ENCODE assay signal across 8 cellular contexts in genomic region chr5:124596595-124597388, GRCh38.
DNase-seq lines count a peak whose midpoint lies in the region; ATAC-seq and TF ChIP-seq lines count a peak whose summit lies in the region.

No MANE protein-coding gene starts in this region.

- H3K9me3 ChIP-seq in mammary epithelial cell (replicated peaks; ENCODE audit: insufficient read depth, low read length): no peaks in the 10 kb centered on the region

- in situ Hi-C loops in mammary epithelial cell (cut with MboI; ENCODE audit: low sequenced_read_pairs in 2 of 2): loop anchor here in 1 of 2 donors (10.0 kb wide), 1 partner anchor 148 kb away; the partner anchor contains the start of gene ZNF608

- TF ChIP-seq CTCF in AG09319 (IDR thresholded peaks at IDR 0.05; ENCODE audit: low read depth, low read length): no peak
- TF ChIP-seq CTCF in mammary epithelial cell (conservative IDR thresholded peaks at IDR 0.05 in 1 of 2, IDR thresholded peaks at IDR 0.05 in 1 of 2; ENCODE audit: extremely low read depth in 1 of 2, insufficient read depth in 1 of 2, low read depth in 1 of 2, low read length in 2 of 2): no peak

- H3K27me3 ChIP-seq in mammary epithelial cell (ENCODE audit: insufficient read depth, low read length): no peaks in the 10 kb centered on the region

- no TSS peak for BruUV-seq in mammary epithelial cell (replicated peaks; lab: Mats Ljungman, UMichigan)

- H3K4me3 ChIP-seq in mammary epithelial cell (replicated peaks in 1 of 3; ENCODE audit: insufficient read depth in 1 of 3, low read depth in 2 of 3, low read length in 3 of 3): no peak overlapping the region

- H3K4me2 ChIP-seq in mammary epithelial cell (ENCODE audit: insufficient read depth, low read depth, low read length): peak overlapping the region; percentile 25

- peak overlapping the region; percentile 16 for H2AFZ ChIP-seq in mammary epithelial cell (ENCODE audit: low read depth, low read length)

- H4K20me1 ChIP-seq in mammary epithelial cell (ENCODE audit: insufficient read depth, low read length): no peaks in the 10 kb centered on the region

- no peaks in the 10 kb centered on the region for H3K79me2 ChIP-seq in mammary epithelial cell (ENCODE audit: insufficient read depth, low read length)

- peaks cover 23% of the 10 kb centered on the region for H3K4me1 ChIP-seq in mammary epithelial cell (ENCODE audit: insufficient read depth, low read length)

- no peak overlapping the region for H3K9ac ChIP-seq in mammary epithelial cell (ENCODE audit: insufficient read depth, low read length)

- no peak overlapping the region for H3K27ac ChIP-seq in mammary epithelial cell (ENCODE audit: insufficient read depth, low read depth, low read length)

- dilution Hi-C loops in mammary epithelial cell (cut with HindIII; ENCODE audit: low sequenced_read_pairs): no loop called here

- intact Hi-C loops in mammary epithelial cell (cut with micrococcal nuclease): loop anchor here (10.0 kb wide), 1 partner anchor 148 kb away; the partner anchor contains the start of gene ZNF608

- peak; percentile 47 for DNase-seq in AG09319 (ENCODE audit: extremely low read depth, low read depth)
- peak; percentile 51 for DNase-seq in HS-5 (ENCODE audit: low read depth)
- peak; percentile 85 for DNase-seq in mammary epithelial cell
- DNase-seq in lung microvascular endothelial cell (ENCODE audit: low read depth in 2 of 2): peak; percentile 64 to 90
- no peak for DNase-seq in NAMALWA (ENCODE audit: low spot score)
- DNase-seq in NCI-H1417 treated with DMSO at 0.1 percent for 48 hours (lab: John Stamatoyannopoulos, UW): no peak

- H3K36me3 ChIP-seq in mammary epithelial cell (ENCODE audit: insufficient read depth, low read length): no peaks in the 10 kb centered on the region

- CTCF ChIA-PET in mammary epithelial cell (lab: Charles Lee; ENCODE audit: low non-redundant PET): interaction anchor here (0.5 kb wide), 1 partner anchor 231 kb away, joined by 4 read pairs; no protein-coding TSS in a partner anchor

- ATAC-seq in GM19395 (IDR thresholded peaks at IDR 0.05; ENCODE audit: unreplicated experiment) (no peak), HG03108 (IDR thresholded peaks at IDR 0.05; ENCODE audit: unreplicated experiment) (no peak)

- WGBS in mammary epithelial cell (ENCODE audit: low coverage, missing lambda C conversion rate): 17% methylated on average over 4 of the region's 4 CpGs

Comparison
In these comparisons a context has a peak if more than half of its experiments do, and no peak if none do; other contexts are left out.
1. DNase-seq: peak in AG09319 (single experiment), HS-5 (single experiment), mammary epithelial cell (single experiment) and lung microvascular endothelial cell (2 of 2); none in NAMALWA (single experiment) and NCI-H1417 treated with DMSO at 0.1 percent for 48 hours (single experiment).